Comparison of ENCODE assay signal across 1 cellular context in the genomic region with DNA sequence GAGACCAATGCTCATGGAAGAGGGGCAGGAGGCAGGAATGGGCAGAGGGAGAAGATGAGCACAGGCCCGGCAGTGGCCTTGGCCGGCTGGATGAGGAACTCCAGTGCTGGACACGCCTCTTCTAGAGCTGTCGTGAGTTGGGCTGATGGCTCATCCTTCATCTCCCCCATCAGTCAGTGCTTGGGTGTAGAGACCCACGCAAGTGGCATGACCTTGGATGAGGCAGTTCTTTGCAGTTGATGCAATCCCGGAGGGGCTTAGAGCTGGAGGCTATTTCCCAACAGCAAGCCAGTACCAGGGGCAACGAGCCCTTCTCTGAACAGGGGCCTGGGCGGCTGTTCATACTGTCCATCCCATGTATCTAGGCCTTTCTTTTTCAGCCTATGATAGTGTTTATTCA.
TF ChIP-seq lines count a peak whose summit lies in the region.

No MANE protein-coding gene starts in this region.

TF ChIP-seq in K562, 482 proteins besides CTCF, POLR2A, EP300 and RAD21 (continued from another document):
- TF ChIP-seq, protein P1, sequence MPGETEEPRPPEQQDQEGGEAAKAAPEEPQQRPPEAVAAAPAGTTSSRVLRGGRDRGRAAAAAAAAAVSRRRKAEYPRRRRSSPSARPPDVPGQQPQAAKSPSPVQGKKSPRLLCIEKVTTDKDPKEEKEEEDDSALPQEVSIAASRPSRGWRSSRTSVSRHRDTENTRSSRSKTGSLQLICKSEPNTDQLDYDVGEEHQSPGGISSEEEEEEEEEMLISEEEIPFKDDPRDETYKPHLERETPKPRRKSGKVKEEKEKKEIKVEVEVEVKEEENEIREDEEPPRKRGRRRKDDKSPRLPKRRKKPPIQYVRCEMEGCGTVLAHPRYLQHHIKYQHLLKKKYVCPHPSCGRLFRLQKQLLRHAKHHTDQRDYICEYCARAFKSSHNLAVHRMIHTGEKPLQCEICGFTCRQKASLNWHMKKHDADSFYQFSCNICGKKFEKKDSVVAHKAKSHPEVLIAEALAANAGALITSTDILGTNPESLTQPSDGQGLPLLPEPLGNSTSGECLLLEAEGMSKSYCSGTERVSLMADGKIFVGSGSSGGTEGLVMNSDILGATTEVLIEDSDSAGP (CRISPR knock-in tag; IDR thresholded peaks at IDR 0.05), result no peak
- TF ChIP-seq, protein P2, sequence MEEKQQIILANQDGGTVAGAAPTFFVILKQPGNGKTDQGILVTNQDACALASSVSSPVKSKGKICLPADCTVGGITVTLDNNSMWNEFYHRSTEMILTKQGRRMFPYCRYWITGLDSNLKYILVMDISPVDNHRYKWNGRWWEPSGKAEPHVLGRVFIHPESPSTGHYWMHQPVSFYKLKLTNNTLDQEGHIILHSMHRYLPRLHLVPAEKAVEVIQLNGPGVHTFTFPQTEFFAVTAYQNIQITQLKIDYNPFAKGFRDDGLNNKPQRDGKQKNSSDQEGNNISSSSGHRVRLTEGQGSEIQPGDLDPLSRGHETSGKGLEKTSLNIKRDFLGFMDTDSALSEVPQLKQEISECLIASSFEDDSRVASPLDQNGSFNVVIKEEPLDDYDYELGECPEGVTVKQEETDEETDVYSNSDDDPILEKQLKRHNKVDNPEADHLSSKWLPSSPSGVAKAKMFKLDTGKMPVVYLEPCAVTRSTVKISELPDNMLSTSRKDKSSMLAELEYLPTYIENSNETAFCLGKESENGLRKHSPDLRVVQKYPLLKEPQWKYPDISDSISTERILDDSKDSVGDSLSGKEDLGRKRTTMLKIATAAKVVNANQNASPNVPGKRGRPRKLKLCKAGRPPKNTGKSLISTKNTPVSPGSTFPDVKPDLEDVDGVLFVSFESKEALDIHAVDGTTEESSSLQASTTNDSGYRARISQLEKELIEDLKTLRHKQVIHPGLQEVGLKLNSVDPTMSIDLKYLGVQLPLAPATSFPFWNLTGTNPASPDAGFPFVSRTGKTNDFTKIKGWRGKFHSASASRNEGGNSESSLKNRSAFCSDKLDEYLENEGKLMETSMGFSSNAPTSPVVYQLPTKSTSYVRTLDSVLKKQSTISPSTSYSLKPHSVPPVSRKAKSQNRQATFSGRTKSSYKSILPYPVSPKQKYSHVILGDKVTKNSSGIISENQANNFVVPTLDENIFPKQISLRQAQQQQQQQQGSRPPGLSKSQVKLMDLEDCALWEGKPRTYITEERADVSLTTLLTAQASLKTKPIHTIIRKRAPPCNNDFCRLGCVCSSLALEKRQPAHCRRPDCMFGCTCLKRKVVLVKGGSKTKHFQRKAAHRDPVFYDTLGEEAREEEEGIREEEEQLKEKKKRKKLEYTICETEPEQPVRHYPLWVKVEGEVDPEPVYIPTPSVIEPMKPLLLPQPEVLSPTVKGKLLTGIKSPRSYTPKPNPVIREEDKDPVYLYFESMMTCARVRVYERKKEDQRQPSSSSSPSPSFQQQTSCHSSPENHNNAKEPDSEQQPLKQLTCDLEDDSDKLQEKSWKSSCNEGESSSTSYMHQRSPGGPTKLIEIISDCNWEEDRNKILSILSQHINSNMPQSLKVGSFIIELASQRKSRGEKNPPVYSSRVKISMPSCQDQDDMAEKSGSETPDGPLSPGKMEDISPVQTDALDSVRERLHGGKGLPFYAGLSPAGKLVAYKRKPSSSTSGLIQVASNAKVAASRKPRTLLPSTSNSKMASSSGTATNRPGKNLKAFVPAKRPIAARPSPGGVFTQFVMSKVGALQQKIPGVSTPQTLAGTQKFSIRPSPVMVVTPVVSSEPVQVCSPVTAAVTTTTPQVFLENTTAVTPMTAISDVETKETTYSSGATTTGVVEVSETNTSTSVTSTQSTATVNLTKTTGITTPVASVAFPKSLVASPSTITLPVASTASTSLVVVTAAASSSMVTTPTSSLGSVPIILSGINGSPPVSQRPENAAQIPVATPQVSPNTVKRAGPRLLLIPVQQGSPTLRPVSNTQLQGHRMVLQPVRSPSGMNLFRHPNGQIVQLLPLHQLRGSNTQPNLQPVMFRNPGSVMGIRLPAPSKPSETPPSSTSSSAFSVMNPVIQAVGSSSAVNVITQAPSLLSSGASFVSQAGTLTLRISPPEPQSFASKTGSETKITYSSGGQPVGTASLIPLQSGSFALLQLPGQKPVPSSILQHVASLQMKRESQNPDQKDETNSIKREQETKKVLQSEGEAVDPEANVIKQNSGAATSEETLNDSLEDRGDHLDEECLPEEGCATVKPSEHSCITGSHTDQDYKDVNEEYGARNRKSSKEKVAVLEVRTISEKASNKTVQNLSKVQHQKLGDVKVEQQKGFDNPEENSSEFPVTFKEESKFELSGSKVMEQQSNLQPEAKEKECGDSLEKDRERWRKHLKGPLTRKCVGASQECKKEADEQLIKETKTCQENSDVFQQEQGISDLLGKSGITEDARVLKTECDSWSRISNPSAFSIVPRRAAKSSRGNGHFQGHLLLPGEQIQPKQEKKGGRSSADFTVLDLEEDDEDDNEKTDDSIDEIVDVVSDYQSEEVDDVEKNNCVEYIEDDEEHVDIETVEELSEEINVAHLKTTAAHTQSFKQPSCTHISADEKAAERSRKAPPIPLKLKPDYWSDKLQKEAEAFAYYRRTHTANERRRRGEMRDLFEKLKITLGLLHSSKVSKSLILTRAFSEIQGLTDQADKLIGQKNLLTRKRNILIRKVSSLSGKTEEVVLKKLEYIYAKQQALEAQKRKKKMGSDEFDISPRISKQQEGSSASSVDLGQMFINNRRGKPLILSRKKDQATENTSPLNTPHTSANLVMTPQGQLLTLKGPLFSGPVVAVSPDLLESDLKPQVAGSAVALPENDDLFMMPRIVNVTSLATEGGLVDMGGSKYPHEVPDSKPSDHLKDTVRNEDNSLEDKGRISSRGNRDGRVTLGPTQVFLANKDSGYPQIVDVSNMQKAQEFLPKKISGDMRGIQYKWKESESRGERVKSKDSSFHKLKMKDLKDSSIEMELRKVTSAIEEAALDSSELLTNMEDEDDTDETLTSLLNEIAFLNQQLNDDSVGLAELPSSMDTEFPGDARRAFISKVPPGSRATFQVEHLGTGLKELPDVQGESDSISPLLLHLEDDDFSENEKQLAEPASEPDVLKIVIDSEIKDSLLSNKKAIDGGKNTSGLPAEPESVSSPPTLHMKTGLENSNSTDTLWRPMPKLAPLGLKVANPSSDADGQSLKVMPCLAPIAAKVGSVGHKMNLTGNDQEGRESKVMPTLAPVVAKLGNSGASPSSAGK (IDR thresholded peaks at IDR 0.05), result no peak
- TF ChIP-seq ZNF24 (IDR thresholded peaks at IDR 0.05) (no peak), FOSL1 (tag; conservative IDR thresholded peaks at IDR 0.05) (no peak), DLX4 (CRISPR knock-in tag; IDR thresholded peaks at IDR 0.05) (no peak), MBD2 (IDR thresholded peaks at IDR 0.05; ENCODE audit: borderline replicate concordance, low read depth) (no peak), ZBTB8A (IDR thresholded peaks at IDR 0.05; ENCODE audit: partially characterized antibody) (no peak), SMARCA5 (IDR thresholded peaks at IDR 0.05) (no peak), RBM14 (IDR thresholded peaks at IDR 0.05; ENCODE audit: borderline replicate concordance, insufficient read depth, low read depth, low read length) (no peak)
- TF ChIP-seq, protein P3, sequence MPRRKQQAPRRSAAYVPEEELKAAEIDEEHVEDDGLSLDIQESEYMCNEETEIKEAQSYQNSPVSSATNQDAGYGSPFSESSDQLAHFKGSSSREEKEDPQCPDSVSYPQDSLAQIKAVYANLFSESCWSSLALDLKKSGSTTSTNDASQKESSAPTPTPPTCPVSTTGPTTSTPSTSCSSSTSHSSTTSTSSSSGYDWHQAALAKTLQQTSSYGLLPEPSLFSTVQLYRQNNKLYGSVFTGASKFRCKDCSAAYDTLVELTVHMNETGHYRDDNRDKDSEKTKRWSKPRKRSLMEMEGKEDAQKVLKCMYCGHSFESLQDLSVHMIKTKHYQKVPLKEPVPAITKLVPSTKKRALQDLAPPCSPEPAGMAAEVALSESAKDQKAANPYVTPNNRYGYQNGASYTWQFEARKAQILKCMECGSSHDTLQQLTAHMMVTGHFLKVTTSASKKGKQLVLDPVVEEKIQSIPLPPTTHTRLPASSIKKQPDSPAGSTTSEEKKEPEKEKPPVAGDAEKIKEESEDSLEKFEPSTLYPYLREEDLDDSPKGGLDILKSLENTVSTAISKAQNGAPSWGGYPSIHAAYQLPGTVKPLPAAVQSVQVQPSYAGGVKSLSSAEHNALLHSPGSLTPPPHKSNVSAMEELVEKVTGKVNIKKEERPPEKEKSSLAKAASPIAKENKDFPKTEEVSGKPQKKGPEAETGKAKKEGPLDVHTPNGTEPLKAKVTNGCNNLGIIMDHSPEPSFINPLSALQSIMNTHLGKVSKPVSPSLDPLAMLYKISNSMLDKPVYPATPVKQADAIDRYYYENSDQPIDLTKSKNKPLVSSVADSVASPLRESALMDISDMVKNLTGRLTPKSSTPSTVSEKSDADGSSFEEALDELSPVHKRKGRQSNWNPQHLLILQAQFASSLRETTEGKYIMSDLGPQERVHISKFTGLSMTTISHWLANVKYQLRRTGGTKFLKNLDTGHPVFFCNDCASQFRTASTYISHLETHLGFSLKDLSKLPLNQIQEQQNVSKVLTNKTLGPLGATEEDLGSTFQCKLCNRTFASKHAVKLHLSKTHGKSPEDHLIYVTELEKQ (CRISPR knock-in tag; IDR thresholded peaks at IDR 0.05), result no peak
